In the genomic region with DNA sequence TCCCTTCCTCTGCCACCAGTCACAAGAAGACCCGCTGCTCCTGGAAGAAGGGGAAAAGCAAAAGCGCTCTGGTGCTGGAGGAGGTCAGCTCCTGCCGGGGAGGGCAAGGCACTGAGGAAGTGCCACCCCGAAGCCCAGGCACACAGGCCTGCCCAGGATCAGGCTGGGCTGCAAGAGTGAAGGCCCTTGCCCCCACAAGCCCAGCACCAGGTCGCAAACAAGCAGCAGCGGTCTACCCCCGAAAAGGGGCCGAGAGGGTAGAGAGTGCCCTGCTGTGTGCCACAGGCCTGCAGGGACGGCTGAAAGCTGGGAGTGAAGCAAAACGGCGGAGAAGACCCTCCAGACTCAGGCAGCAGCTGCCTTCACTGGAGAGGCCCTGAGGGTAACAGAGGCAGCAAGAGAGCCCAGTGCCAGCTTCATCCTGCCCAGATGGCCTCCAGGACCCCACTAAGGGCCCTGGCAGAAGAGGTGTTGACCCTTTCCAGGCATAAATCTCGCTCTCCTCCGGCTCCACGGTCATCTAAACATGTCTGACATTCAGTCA, we compare ENCODE assay signal across 2 cellular contexts.
TF ChIP-seq lines count a peak whose summit lies in the region.

No MANE protein-coding gene starts in this region.

TF ChIP-seq in SK-N-SH, 30 proteins besides CTCF, POLR2A, EP300 and RAD21 (continued from another document):
- no peak for TF ChIP-seq IRF3 (IDR thresholded peaks at IDR 0.05; ENCODE audit: low read depth, low read length)
- no peak for TF ChIP-seq GABPA (IDR thresholded peaks at IDR 0.05; ENCODE audit: low read depth)
- no peak for TF ChIP-seq RXRA (IDR thresholded peaks at IDR 0.05; ENCODE audit: borderline replicate concordance, low read depth)
- no peak for TF ChIP-seq CHD2 (IDR thresholded peaks at IDR 0.05; ENCODE audit: low read length, partially characterized antibody)
- TF ChIP-seq RCOR1 (IDR thresholded peaks at IDR 0.05; ENCODE audit: low read length): no peak

TF ChIP-seq in SK-N-SH treated with all-trans-retinoic acid at 6 μM for 48 hours, 23 proteins besides CTCF, POLR2A, EP300 and RAD21 (continued from another document):
- TF ChIP-seq, protein P1, sequence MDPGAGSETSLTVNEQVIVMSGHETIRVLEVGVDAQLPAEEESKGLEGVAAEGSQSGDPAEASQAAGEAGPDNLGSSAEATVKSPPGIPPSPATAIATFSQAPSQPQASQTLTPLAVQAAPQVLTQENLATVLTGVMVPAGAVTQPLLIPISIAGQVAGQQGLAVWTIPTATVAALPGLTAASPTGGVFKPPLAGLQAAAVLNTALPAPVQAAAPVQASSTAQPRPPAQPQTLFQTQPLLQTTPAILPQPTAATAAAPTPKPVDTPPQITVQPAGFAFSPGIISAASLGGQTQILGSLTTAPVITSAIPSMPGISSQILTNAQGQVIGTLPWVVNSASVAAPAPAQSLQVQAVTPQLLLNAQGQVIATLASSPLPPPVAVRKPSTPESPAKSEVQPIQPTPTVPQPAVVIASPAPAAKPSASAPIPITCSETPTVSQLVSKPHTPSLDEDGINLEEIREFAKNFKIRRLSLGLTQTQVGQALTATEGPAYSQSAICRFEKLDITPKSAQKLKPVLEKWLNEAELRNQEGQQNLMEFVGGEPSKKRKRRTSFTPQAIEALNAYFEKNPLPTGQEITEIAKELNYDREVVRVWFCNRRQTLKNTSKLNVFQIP (CRISPR knock-in tag; IDR thresholded peaks at IDR 0.05; ENCODE audit: borderline replicate concordance, low read depth): no peak
TF ChIP-seq in SK-N-SH treated with all-trans-retinoic acid at 6 μM for 48 hours: peak in this region for 0.
